15 cellular contexts compared by ENCODE assay signal in genomic region chr1:205950280-205950679, GRCh38. TPM values are rescaled to one million over a fixed set of nuclear protein-coding genes. Genes with fewer than 3 reads are reported as not detected.
DNase-seq lines count a peak whose midpoint lies in the region; ATAC-seq, FAIRE-seq and TF ChIP-seq lines count a peak whose summit lies in the region.
"Had no signal": no experiment of that assay in that cellular context is flagged by ENCODE, and none has a peak within 500 bp of the region (broad histone marks: within the 10 kb centered on the region; RNA-seq: fewer than 3 reads in every experiment).

No MANE protein-coding gene starts in this region.

- H3K9ac ChIP-seq in HepG2 (ENCODE audit: insufficient read depth, low read depth, low read length): no peak overlapping the region

- CTCF ChIA-PET in HepG2 (lab: Yijun Ruan, JAX; ENCODE audit: low intra/inter-chr PET ratio, low total read pairs): no interaction called here

- ATAC-seq in HepG2: no peak
- no peak for ATAC-seq in HG02571 (IDR thresholded peaks at IDR 0.05; ENCODE audit: unreplicated experiment)

- peaks cover 1 to 38% of the 10 kb centered on the region in 2 experiments; a peak in 3 of 5 replicates for H3K27me3 ChIP-seq in HepG2 (ENCODE audit: control insufficient read depth in 1 of 2, insufficient read depth in 2 of 2, low read length in 2 of 2)

- WGBS in HepG2 (ENCODE audit: low lambda C conversion rate): 30% methylated on average over 2 of the region's 8 CpGs

- DNase-seq in EL (peak; percentile 90), T1000 (lab: John Stamatoyannopoulos, UW) (peak; percentile 31), fibroblast of pulmonary artery (ENCODE audit: low read depth) (peak; percentile 35), renal cortical epithelial cell (ENCODE audit: low read depth) (peak; percentile 35), T-helper 9 cell (no peak), HepG2 (ENCODE audit: low spot score) (no peak), GM10266 (ENCODE audit: extremely low spot score) (no peak)
- DNase-seq: activated T-cell treated with anti-CD3 and anti-CD28 coated beads, Interleukin-2, amount 50 U/mL, for 1 hour; Calu3; naive B cell; NCI-H1417 treated with DMSO at 0.1 percent for 48 hours; stimulated activated naive CD4-positive, alpha-beta T cell treated with Interleukin-2 at 50 U/mL for 16 hours had no signal

- intact Hi-C loops in HepG2 (cut with micrococcal nuclease; ENCODE audit: unreplicated experiment): no loop called here

- BruUV-seq in HepG2 (replicated peaks; lab: Mats Ljungman, UMichigan): no TSS peak

- no peak for FAIRE-seq in HepG2 (lab: Jason Lieb, UNC)

- TF ChIP-seq RAD21 in HepG2 (CRISPR knock-in tag; IDR thresholded peaks at IDR 0.05): no peak

- no peak overlapping the region for H3K4me2 ChIP-seq in HepG2 (ENCODE audit: low read depth, low read length)
- H3K4me2 ChIP-seq: hepatocyte had no signal

- H3K79me2 ChIP-seq in HepG2 (ENCODE audit: insufficient read depth, low read length): no peaks in the 10 kb centered on the region
- H3K79me2 ChIP-seq: hepatocyte had no signal

- H3K27ac ChIP-seq in HepG2 (ENCODE audit: extremely low read length, insufficient read depth, low read length): no peak overlapping the region
- H3K27ac ChIP-seq: coronary artery, hepatocyte had no signal

- POLR2A ChIA-PET in HepG2 (lab: Yijun Ruan, JAX): no interaction called here

- no peaks in the 10 kb centered on the region for H4K20me1 ChIP-seq in HepG2 (ENCODE audit: insufficient read depth, low read length)

- H2AFZ ChIP-seq in HepG2 (ENCODE audit: low read length): no peak overlapping the region
- H2AFZ ChIP-seq: hepatocyte had no signal

- H3K36me3 ChIP-seq in HepG2 (replicated peaks in 1 of 2; ENCODE audit: control insufficient read depth in 1 of 2, insufficient read depth in 2 of 2, low read length in 2 of 2): no peaks in the 10 kb centered on the region

- no peak for TF ChIP-seq CTCF in fibroblast of pulmonary artery (IDR thresholded peaks at IDR 0.05; ENCODE audit: low read length, missing control alignments)
- no peak for TF ChIP-seq CTCF in HepG2 (CRISPR knock-in tag; IDR thresholded peaks at IDR 0.05)
- no peak for TF ChIP-seq CTCF in GM10266 (IDR thresholded peaks at IDR 0.05; ENCODE audit: control insufficient read depth, insufficient read depth, low read depth, missing control alignments)

- no peak for TF ChIP-seq EP300 in HepG2 (IDR thresholded peaks at IDR 0.05; ENCODE audit: low read depth in 2 of 2, low read length in 2 of 2)
- TF ChIP-seq EP300 in HepG2 (CRISPR knock-in tag; IDR thresholded peaks at IDR 0.05; ENCODE audit: borderline replicate concordance): no peak

- H3K9me3 ChIP-seq in HepG2 (ENCODE audit: low read length): no peaks in the 10 kb centered on the region

- peaks cover 2% of the 10 kb centered on the region for H3K4me1 ChIP-seq in HepG2 (ENCODE audit: insufficient read depth, low read length)

- in situ Hi-C loops in HepG2 (cut with HindIII; ENCODE audit: extremely low pct_ligation_motif_present, low pct_unique_long_range_greater_than_20kb): no loop called here

- TF ChIP-seq POLR2A in HepG2 (IDR thresholded peaks at IDR 0.05; ENCODE audit: insufficient read depth in 1 of 2, low read depth in 2 of 2, low read length in 2 of 2): no peak

- H3K4me3 ChIP-seq in fibroblast of pulmonary artery (replicated peaks; ENCODE audit: low read depth, low read length) (no peak overlapping the region), HepG2 (replicated peaks in 1 of 3; ENCODE audit: insufficient read depth in 1 of 3, low read depth in 2 of 3, low read length in 3 of 3) (no peak overlapping the region)
- H3K4me3 ChIP-seq: coronary artery, hepatocyte had no signal

TF ChIP-seq in HepG2, 621 proteins besides CTCF, POLR2A, EP300 and RAD21 (continues in another document):
- no peak for TF ChIP-seq GPBP1L1 (CRISPR knock-in tag; IDR thresholded peaks at IDR 0.05)
- TF ChIP-seq CBX2 (IDR thresholded peaks at IDR 0.05; ENCODE audit: low read depth, low read length): no peak
- TF ChIP-seq CBX2 (CRISPR knock-in tag; IDR thresholded peaks at IDR 0.05; ENCODE audit: low read depth): no peak

RNA-seq across cellular contexts. Expression of gene SLC26A9, which starts 7.0 kb away (rescaled TPM):
- total RNA-seq in renal cortical epithelial cell (0.05 TPM in 1 of 2 replicates, not detected in the other), HepG2 (2016; rRNA removed; fragmentation: Illumina TruSeq; extraction: Trizol) (0.04 and 0.15 TPM in 2 replicates)
- total RNA-seq in HepG2 (2016; cell fraction: cytosol; rRNA removed; fragmentation: Illumina TruSeq; extraction: Trizol; ENCODE audit: low read depth): not detected in 2 replicates
- total RNA-seq in HepG2 (2016; cell fraction: insoluble cytoplasmic fraction; rRNA removed; fragmentation: Illumina TruSeq; extraction: Trizol): 0.04 TPM in 1 of 2 replicates, not detected in the other
- total RNA-seq in HepG2 (2016; cell fraction: membrane; rRNA removed; fragmentation: Illumina TruSeq; extraction: Trizol): 0.06 TPM in 1 of 2 replicates, not detected in the other
- total RNA-seq in HepG2 (2016; cell fraction: nucleus; rRNA removed; fragmentation: Illumina TruSeq; extraction: Trizol): 0.09 TPM in 1 of 2 replicates, not detected in the other
- polyA plus RNA-seq in HepG2 (2011; rRNA removed): 0.03 and 0.11 TPM in 2 replicates
- polyA plus RNA-seq in HepG2 (2011; cell fraction: cytosol; rRNA removed): 0.03 TPM in 2 replicates
- 0.19 and 0.43 TPM in 2 replicates for polyA plus RNA-seq in HepG2 (2011; cell fraction: nucleus; rRNA removed)
- 0.04 TPM in 1 of 2 replicates, not detected in the other for polyA plus RNA-seq in HepG2 (2012)
- polyA plus RNA-seq in HepG2 (2016; cell fraction: cytosol; fragmentation: Illumina TruSeq; extraction: Trizol; ENCODE audit: low read depth): not detected in 2 replicates
- polyA plus RNA-seq in HepG2 (2016; cell fraction: insoluble cytoplasmic fraction; fragmentation: Illumina TruSeq; extraction: Trizol; ENCODE audit: low read depth): 0.09 TPM in 1 of 2 replicates, not detected in the other
- 0.07 and 0.13 TPM in 2 replicates for polyA plus RNA-seq in HepG2 (2016; cell fraction: membrane; fragmentation: Illumina TruSeq; extraction: Trizol; ENCODE audit: low read depth)
- polyA plus RNA-seq in HepG2 (2016; cell fraction: nucleus; fragmentation: Illumina TruSeq; extraction: Trizol; ENCODE audit: insufficient read depth, low read depth): 0.40 and 0.41 TPM in 2 replicates
- polyA minus RNA-seq in HepG2 (2011; rRNA and poly(A)+ RNA removed; ENCODE audit: low replicate concordance): 0.02 and 0.09 TPM in 2 replicates
- not detected in 2 replicates for polyA minus RNA-seq in HepG2 (2011; cell fraction: cytosol; rRNA and poly(A)+ RNA removed)
- 0.39 TPM in 1 of 2 replicates, not detected in the other for polyA minus RNA-seq in HepG2 (2011; cell fraction: nucleus; rRNA and poly(A)+ RNA removed)

RNA-seq across cellular contexts. Expression of gene RAB7B, which starts 52.9 kb away (rescaled TPM):
- total RNA-seq in renal cortical epithelial cell (1.1 and 1.2 TPM in 2 replicates), HepG2 (2016; rRNA removed; fragmentation: Illumina TruSeq; extraction: Trizol) (0.34 and 0.46 TPM in 2 replicates)
- not detected in 2 replicates for total RNA-seq in HepG2 (2016; cell fraction: cytosol; rRNA removed; fragmentation: Illumina TruSeq; extraction: Trizol; ENCODE audit: low read depth)
- 0.32 and 0.49 TPM in 2 replicates for total RNA-seq in HepG2 (2016; cell fraction: insoluble cytoplasmic fraction; rRNA removed; fragmentation: Illumina TruSeq; extraction: Trizol)
- 0.22 TPM in 1 of 2 replicates, not detected in the other for total RNA-seq in HepG2 (2016; cell fraction: membrane; rRNA removed; fragmentation: Illumina TruSeq; extraction: Trizol)
- 0.19 and 0.28 TPM in 2 replicates for total RNA-seq in HepG2 (2016; cell fraction: nucleus; rRNA removed; fragmentation: Illumina TruSeq; extraction: Trizol)
- polyA plus RNA-seq in HepG2 (2011; rRNA removed): 0.05 and 0.39 TPM in 2 replicates
- 0.09 and 0.19 TPM in 2 replicates for polyA plus RNA-seq in HepG2 (2011; cell fraction: cytosol; rRNA removed)
- 0.31 and 0.34 TPM in 2 replicates for polyA plus RNA-seq in HepG2 (2011; cell fraction: nucleus; rRNA removed)
- polyA plus RNA-seq in HepG2 (2012): not detected in 2 replicates
- 0.06 and 0.08 TPM in 2 replicates for polyA plus RNA-seq in HepG2 (2016; cell fraction: cytosol; fragmentation: Illumina TruSeq; extraction: Trizol; ENCODE audit: low read depth)
- 0.50 and 0.66 TPM in 2 replicates for polyA plus RNA-seq in HepG2 (2016; cell fraction: insoluble cytoplasmic fraction; fragmentation: Illumina TruSeq; extraction: Trizol; ENCODE audit: low read depth)
- polyA plus RNA-seq in HepG2 (2016; cell fraction: membrane; fragmentation: Illumina TruSeq; extraction: Trizol; ENCODE audit: low read depth): 0.10 TPM in 1 of 2 replicates, not detected in the other
- polyA plus RNA-seq in HepG2 (2016; cell fraction: nucleus; fragmentation: Illumina TruSeq; extraction: Trizol; ENCODE audit: insufficient read depth, low read depth): 0.24 TPM in 1 of 2 replicates, not detected in the other
- 0.12 TPM in 1 of 2 replicates, not detected in the other for polyA minus RNA-seq in HepG2 (2011; rRNA and poly(A)+ RNA removed; ENCODE audit: low replicate concordance)
- not detected in 2 replicates for polyA minus RNA-seq in HepG2 (2011; cell fraction: cytosol; rRNA and poly(A)+ RNA removed)
- not detected in 2 replicates for polyA minus RNA-seq in HepG2 (2011; cell fraction: nucleus; rRNA and poly(A)+ RNA removed)

Comparison
In these comparisons a context has a peak if more than half of its experiments do, and no peak if none do; other contexts are left out.
1. DNase-seq: peak in EL (single experiment), T1000 (single experiment), fibroblast of pulmonary artery (single experiment) and renal cortical epithelial cell (single experiment); none in T-helper 9 cell (single experiment), HepG2 (single experiment) and GM10266 (single experiment).